6 cellular contexts compared by ENCODE assay signal in the genomic region with DNA sequence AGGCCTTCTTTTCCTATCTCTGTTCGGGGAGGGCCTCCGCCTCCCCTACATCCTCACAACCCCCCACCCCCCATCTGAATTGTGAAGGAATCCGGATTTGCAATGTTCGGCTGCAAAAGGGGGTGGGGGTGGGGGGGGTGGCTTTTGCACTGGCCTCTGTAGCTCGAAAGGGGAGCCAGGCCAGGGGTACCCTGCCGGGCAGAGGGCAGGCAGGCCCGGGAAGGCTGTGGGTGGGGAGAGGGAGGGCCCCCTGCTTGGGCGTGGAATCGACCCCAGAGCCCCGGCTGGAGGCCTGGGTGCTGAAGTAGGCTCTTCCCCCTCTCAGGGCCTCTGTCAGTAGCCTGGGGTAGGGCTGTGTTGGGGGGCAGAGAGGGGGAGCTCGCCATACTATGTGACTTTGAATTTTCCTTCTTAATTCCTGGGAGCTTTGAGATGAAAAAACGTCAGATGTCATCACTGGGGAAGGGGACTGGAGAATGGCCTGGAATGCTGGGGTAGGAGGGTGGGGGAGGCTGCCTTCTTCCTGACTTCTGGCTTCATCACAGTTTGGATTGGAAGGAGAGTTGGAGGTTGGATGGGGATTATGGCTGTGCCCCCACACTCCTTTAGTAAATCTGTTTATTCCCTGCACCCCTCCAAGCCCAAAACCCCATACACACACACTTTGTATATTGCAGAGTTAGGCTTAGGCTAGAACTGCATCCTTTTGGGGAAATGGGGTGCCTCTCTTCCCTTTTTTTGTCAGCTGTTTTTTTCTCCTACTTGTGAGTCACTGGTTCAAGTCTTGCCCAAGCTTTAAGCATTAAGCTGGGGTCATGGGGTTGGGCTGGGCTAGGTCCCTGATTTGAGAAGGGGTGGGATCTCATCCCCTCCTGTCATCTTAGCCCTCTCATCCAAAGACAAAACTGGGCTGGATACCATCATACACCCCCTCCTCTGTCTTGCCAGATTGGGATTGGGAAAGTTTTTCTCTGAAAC. TPM values are rescaled to one million over a fixed set of nuclear protein-coding genes. Genes with fewer than 3 reads are reported as not detected.
DNase-seq lines count a peak whose midpoint lies in the region; ATAC-seq lines count a peak whose summit lies in the region.

No MANE protein-coding gene starts in this region.

- H3K27me3 ChIP-seq in iPS-20b (ENCODE audit: insufficient read depth, low read length) (peaks cover 7% of the 10 kb centered on the region; the same call in 1 of the 2 replicates), aorta (ENCODE audit: control insufficient read depth in 1 of 2, insufficient read depth in 2 of 2, low read length in 1 of 2) (no peaks in the 10 kb centered on the region)

- no peaks in the 10 kb centered on the region for H3K9me3 Mint-ChIP-seq in stimulated activated naive CD8-positive, alpha-beta T cell treated with anti-CD3 and anti-CD28 coated beads, Interleukin-15, Interleukin-2, amounts not matched to agents 100 ng/mL and 50 ng/mL, for 24 hours

- H3K9me3 ChIP-seq in iPS-20b (ENCODE audit: insufficient read depth, low read depth, low read length): no peaks in the 10 kb centered on the region
- no peaks in the 10 kb centered on the region for H3K9me3 ChIP-seq in aorta (ENCODE audit: control insufficient read depth, low read length)

- H3K4me1 Mint-ChIP-seq in stimulated activated naive CD8-positive, alpha-beta T cell treated with anti-CD3 and anti-CD28 coated beads, Interleukin-15, Interleukin-2, amounts not matched to agents 100 ng/mL and 50 ng/mL, for 24 hours (ENCODE audit: low read depth): peaks cover 14% of the 10 kb centered on the region

- H3K36me3 ChIP-seq in iPS-20b (ENCODE audit: insufficient read depth, low read depth, low read length) (peaks cover 5% of the 10 kb centered on the region; the same call in 1 of the 2 replicates), aorta (ENCODE audit: control insufficient read depth in 1 of 2, insufficient read depth in 2 of 2, low read length in 1 of 2) (no peaks in the 10 kb centered on the region)

- peak overlapping the region; percentile 57 for H3K4me3 Mint-ChIP-seq in stimulated activated naive CD8-positive, alpha-beta T cell treated with anti-CD3 and anti-CD28 coated beads, Interleukin-15, Interleukin-2, amounts not matched to agents 100 ng/mL and 50 ng/mL, for 24 hours

- no peak for ATAC-seq in stimulated activated naive CD8-positive, alpha-beta T cell treated with anti-CD3 and anti-CD28 coated beads, Interleukin-15, Interleukin-2, amounts not matched to agents 100 U/mL and 50 U/mL, for 24 hours
- ATAC-seq in aorta (ENCODE audit: low FRiP score): no peak

- H3K27me3 Mint-ChIP-seq in stimulated activated naive CD8-positive, alpha-beta T cell treated with anti-CD3 and anti-CD28 coated beads, Interleukin-15, Interleukin-2, amounts not matched to agents 100 ng/mL and 50 ng/mL, for 24 hours: peaks cover 16% of the 10 kb centered on the region

- peaks cover 46% of the 10 kb centered on the region for H3K4me1 ChIP-seq in iPS-20b (ENCODE audit: insufficient read depth, low read length)
- H3K4me1 ChIP-seq in aorta (ENCODE audit: control insufficient read depth in 1 of 2, insufficient read depth in 2 of 2, low read length in 2 of 2): peaks cover 6 to 8% of the 10 kb centered on the region in 2 donors

- H3K27ac Mint-ChIP-seq in stimulated activated naive CD8-positive, alpha-beta T cell treated with anti-CD3 and anti-CD28 coated beads, Interleukin-15, Interleukin-2, amounts not matched to agents 100 ng/mL and 50 ng/mL, for 24 hours: no peak overlapping the region

- H3K4me3 ChIP-seq in iPS-20b (ENCODE audit: low read length) (peak overlapping the region; percentile 94), aorta (ENCODE audit: low read length in 2 of 2) (peak overlapping the region; percentile 94 to 98)

- intact Hi-C loops in aorta (cut with DNase I): no loop called here

- no peak for DNase-seq in stimulated activated naive CD8-positive, alpha-beta T cell treated with anti-CD3 and anti-CD28 coated beads, Interleukin-15, Interleukin-2, amounts not matched to agents 100 U/mL and 50 U/mL, for 24 hours
- no peak for DNase-seq in aorta
- no peak for DNase-seq in NCI-H1930 (lab: John Stamatoyannopoulos, UW)
- DNase-seq in NK-92 treated with Interleukin-12 subunit alpha and Interleukin-12 subunit beta, amount 100 ng/mL, for 24 hours (lab: John Stamatoyannopoulos, UW): no peak

- no peaks in the 10 kb centered on the region for H3K36me3 Mint-ChIP-seq in stimulated activated naive CD8-positive, alpha-beta T cell treated with anti-CD3 and anti-CD28 coated beads, Interleukin-15, Interleukin-2, amounts not matched to agents 100 ng/mL and 50 ng/mL, for 24 hours (ENCODE audit: low read depth)

- peak overlapping the region; percentile 71 for H3K27ac ChIP-seq in iPS-20b (ENCODE audit: low read length)
- H3K27ac ChIP-seq in aorta (ENCODE audit: low read depth in 1 of 2, low read length in 2 of 2): peak overlapping the region; percentile 31 to 59

- peak overlapping the region; percentile 96; the same call in 1 of the 2 replicates for H3K9ac ChIP-seq in iPS-20b (ENCODE audit: low read depth, low read length)

- WGBS in aorta, 2 donors: 1% methylated on average over 12 of the region's 12 CpGs

RNA-seq across cellular contexts. Expression of a gene that starts 1.3 kb away (rescaled TPM):
- 100 to 1,000 TPM; 517 to 992 TPM for total RNA-seq in aorta
- polyA plus RNA-seq in aorta: 100 to 1,000 TPM in 1 of 2 donors, 10 to 100 TPM in 1; 36.8 to 223 TPM

RNA-seq across cellular contexts. Expression of a gene that starts 17.8 kb away (rescaled TPM):
- total RNA-seq in aorta: not detected
- polyA plus RNA-seq in aorta: not detected

RNA-seq across cellular contexts. Expression of a gene that starts 18.4 kb away (rescaled TPM):
- 100 to 1,000 TPM; 199 to 258 TPM for total RNA-seq in aorta
- polyA plus RNA-seq in aorta: 100 to 1,000 TPM in 1 of 2 donors, 10 to 100 TPM in 1; 99.8 to 382 TPM

RNA-seq across cellular contexts. Expression of a gene that starts 40.7 kb away (rescaled TPM):
- 10 to 100 TPM; 31.6 to 48.4 TPM for total RNA-seq in aorta
- 10 to 100 TPM; 19.8 to 32.2 TPM for polyA plus RNA-seq in aorta

RNA-seq across cellular contexts. Expression of a gene that starts 51.0 kb away (rescaled TPM):
- 1 to 10 TPM; 7.6 to 10.0 TPM for total RNA-seq in aorta
- polyA plus RNA-seq in aorta: 1 to 10 TPM in 1 of 2 donors, under 1 TPM in 1; 0.75 to 5.8 TPM
